25 cellular contexts compared by ENCODE assay signal in the genomic region with DNA sequence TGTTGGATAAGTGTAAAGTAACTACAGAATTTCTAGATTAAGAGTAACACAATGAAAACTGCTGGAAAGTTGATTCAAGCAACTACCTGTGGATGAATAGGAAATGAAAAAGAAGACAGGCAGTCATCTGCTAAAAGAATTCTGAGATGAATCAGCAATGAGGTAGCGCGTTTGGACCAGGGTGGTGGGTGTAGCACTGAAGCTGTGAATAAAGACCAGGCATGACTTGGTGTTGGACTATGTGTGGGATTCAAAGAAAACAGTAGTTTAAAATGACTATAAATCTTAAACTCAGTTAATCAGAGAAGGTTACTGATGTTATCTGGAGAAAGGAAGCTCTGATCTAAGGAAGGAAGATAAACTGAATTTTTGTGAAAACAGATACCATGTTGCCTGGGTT.
DNase-seq lines count a peak whose midpoint lies in the region; ATAC-seq, FAIRE-seq and TF ChIP-seq lines count a peak whose summit lies in the region.
"Had no signal": no experiment of that assay in that cellular context is flagged by ENCODE, and none has a peak within 500 bp of the region (broad histone marks: within the 10 kb centered on the region; RNA-seq: fewer than 3 reads in every experiment).

No MANE protein-coding gene starts in this region.

- ATAC-seq in HG02970 (IDR thresholded peaks at IDR 0.05; ENCODE audit: low FRiP score, unreplicated experiment) (no peak), HG02852 (IDR thresholded peaks at IDR 0.05; ENCODE audit: unreplicated experiment) (no peak)
- ATAC-seq: activated naive CD4-positive, alpha-beta T cell treated with anti-CD3 and anti-CD28 coated beads, Interleukin-2, amount 50 U/mL, for 72 hours had no signal

- FAIRE-seq in bronchial epithelial cell (lab: Jason Lieb, UNC) = no peak
- FAIRE-seq: endothelial cell of umbilical vein, H1 had no signal

- TF ChIP-seq POLR2A in prostate gland (IDR thresholded peaks at IDR 0.05) = no peak

- no peak overlapping the region for H3K27ac ChIP-seq in prostate gland
- H3K27ac ChIP-seq: breast epithelium, tibial artery had no signal

- no peak overlapping the region for H3K4me3 ChIP-seq in bronchial epithelial cell (ENCODE audit: low read depth, low read length)
- no peak overlapping the region for H3K4me3 ChIP-seq in prostate gland
- H3K4me3 ChIP-seq: breast epithelium, tibial artery had no signal

- H3K27me3 ChIP-seq in bronchial epithelial cell (ENCODE audit: control insufficient read depth, insufficient read depth, low read length) (no peaks in the 10 kb centered on the region), prostate gland (replicated peaks; ENCODE audit: insufficient read depth) (no peaks in the 10 kb centered on the region)
- H3K27me3 ChIP-seq: breast epithelium, tibial artery had no signal

- intact Hi-C loops in prostate gland (cut with DNase I) = no loop called here

- no peaks in the 10 kb centered on the region for H3K9me3 ChIP-seq in prostate gland
- H3K9me3 ChIP-seq: breast epithelium, tibial artery had no signal

- no peaks in the 10 kb centered on the region for H3K4me1 ChIP-seq in prostate gland (replicated peaks)
- H3K4me1 ChIP-seq: breast epithelium, tibial artery had no signal

- 68% methylated on average over 2 of the region's 2 CpGs for WGBS in prostate gland

- DNase-seq in NCI-H226 = peak; percentile 79
- peak; percentile 65 for DNase-seq in bronchial epithelial cell (ENCODE audit: low read depth)
- DNase-seq in kidney tubule cell (ENCODE audit: low spot score) = peak; percentile 53
- no peak for DNase-seq in SIG-M5 treated with dmso at 0.1 percent for 504 hours (lab: John Stamatoyannopoulos, UW; ENCODE audit: unreplicated experiment)
- no peak for DNase-seq in prostate gland (ENCODE audit: low spot score)
- DNase-seq: activated T-cell treated with anti-CD3 and anti-CD28 coated beads, Interleukin-2, amount 50 U/mL, for 48 hours; CD8-positive, alpha-beta memory T cell; dermis blood vessel endothelial cell; DMS79; foreskin melanocyte; hypothalamus; islet precursor cell; mesenchymal stem cell; naive B cell; NCI-H1105 treated with DMSO at 0.1 percent for 48 hours; NCI-H2081; NCI-H510A; NK-92 treated with Interleukin-12 subunit alpha and Interleukin-12 subunit beta, amount 100 ng/mL, for 24 hours; tibial artery had no signal

- no peak for TF ChIP-seq CTCF in bronchial epithelial cell (IDR thresholded peaks at IDR 0.05; ENCODE audit: insufficient read depth, low read length, severe bottlenecking)
- no peak for TF ChIP-seq CTCF in prostate gland (IDR thresholded peaks at IDR 0.05)

- H3K36me3 ChIP-seq in bronchial epithelial cell (ENCODE audit: control insufficient read depth, insufficient read depth, low read length) (no peaks in the 10 kb centered on the region), prostate gland (no peaks in the 10 kb centered on the region)
- H3K36me3 ChIP-seq: breast epithelium, tibial artery had no signal

Comparison
In these comparisons a context has a peak if more than half of its experiments do, and no peak if none do; other contexts are left out.
1. DNase-seq: peak in NCI-H226 (single experiment), bronchial epithelial cell (single experiment) and kidney tubule cell (single experiment); none in SIG-M5 treated with dmso at 0.1 percent for 504 hours (single experiment) and prostate gland (single experiment).